2 cellular contexts compared by ENCODE assay signal in genomic region chr17:61984826-61985225, GRCh38.
TF ChIP-seq lines count a peak whose summit lies in the region.

No MANE protein-coding gene starts in this region.

TF ChIP-seq in SK-N-SH treated with all-trans-retinoic acid at 6 μM for 48 hours, 23 proteins besides CTCF, POLR2A, EP300 and RAD21 (continued from another document):
- 0 out of 2 replicates have a peak, but pooled peaks have one; percentile 14 for TF ChIP-seq CSRNP3 (CRISPR knock-in tag; IDR thresholded peaks at IDR 0.05)

TF ChIP-seq in SK-N-SH, 30 proteins besides CTCF, POLR2A, EP300 and RAD21 (continued from another document):
- TF ChIP-seq REST (IDR thresholded peaks at IDR 0.05; ENCODE audit: low read depth, low read length) (no peak), NRF1 (IDR thresholded peaks at IDR 0.05; ENCODE audit: low read depth, low read length) (no peak), MAX (IDR thresholded peaks at IDR 0.05; ENCODE audit: low read depth) (no peak), ZBTB33 (IDR thresholded peaks at IDR 0.05; ENCODE audit: borderline replicate concordance, low read depth) (no peak), IRF3 (IDR thresholded peaks at IDR 0.05; ENCODE audit: low read depth, low read length) (no peak), FOSL2 (IDR thresholded peaks at IDR 0.05; ENCODE audit: borderline replicate concordance, low read depth) (no peak), USF2 (IDR thresholded peaks at IDR 0.05; ENCODE audit: borderline replicate concordance, low read depth, low read length) (no peak), USF1 (IDR thresholded peaks at IDR 0.05; ENCODE audit: borderline replicate concordance, low read depth) (no peak), SIN3A (IDR thresholded peaks at IDR 0.05; ENCODE audit: borderline replicate concordance, low read depth, low read length) (no peak), GABPA (IDR thresholded peaks at IDR 0.05; ENCODE audit: low read depth) (no peak), JUND (IDR thresholded peaks at IDR 0.05) (no peak), YY1 (IDR thresholded peaks at IDR 0.05; ENCODE audit: low read depth) (no peak), FOXJ3 (CRISPR knock-in tag; IDR thresholded peaks at IDR 0.05) (no peak), PBX3 (IDR thresholded peaks at IDR 0.05) (no peak)
